In genomic region chr2:69482471-69482870, GRCh38 we compare ENCODE assay signal across 12 cellular contexts. TPM values are rescaled to one million over a fixed set of nuclear protein-coding genes. Genes with fewer than 3 reads are reported as not detected.
A peak's percentile ranks its signal among the peaks of the same experiment; 100 is the strongest.
DNase-seq lines count a peak whose midpoint lies in the region; ATAC-seq and TF ChIP-seq lines count a peak whose summit lies in the region.
"Had no signal": no experiment of that assay in that cellular context is flagged by ENCODE, and none has a peak within 500 bp of the region (broad histone marks: within the 10 kb centered on the region; RNA-seq: fewer than 3 reads in every experiment).

No MANE protein-coding gene starts in this region.

- DNase-seq in Caki2 (ENCODE audit: low read depth) = peak; percentile 79
- DNase-seq in HK-2 (ENCODE audit: unreplicated experiment) = peak; percentile 13
- peak; percentile 68 for DNase-seq in NCI-H69 (lab: John Stamatoyannopoulos, UW)
- DNase-seq in naive thymus-derived CD4-positive, alpha-beta T cell = no peak
- DNase-seq in right lobe of liver = no peak
- DNase-seq: KG1, NCI-H2081 treated with DMSO at 0.1 percent for 48 hours, nephron progenitor cell, stomach had no signal

- H3K36me3 Mint-ChIP-seq in naive thymus-derived CD4-positive, alpha-beta T cell = peaks cover 11 to 65% (median 35%) of the 10 kb centered on the region in 5 donors

- no peaks in the 10 kb centered on the region for H3K9me3 Mint-ChIP-seq in naive thymus-derived CD4-positive, alpha-beta T cell
- H3K9me3 Mint-ChIP-seq: nephron progenitor cell had no signal

- CTCF ChIA-PET in naive thymus-derived CD4-positive, alpha-beta T cell (lab: Charles Lee) = no interaction called here

- H3K27ac Mint-ChIP-seq in naive thymus-derived CD4-positive, alpha-beta T cell = peak overlapping the region in 5 of 9 donors; percentile 1 to 74 (median 37)
- H3K27ac Mint-ChIP-seq: nephron progenitor cell had no signal

- H3K4me3 ChIP-seq in naive thymus-derived CD4-positive, alpha-beta T cell (ENCODE audit: low read length) = no peak overlapping the region
- H3K4me3 ChIP-seq in right lobe of liver = no peak overlapping the region
- H3K4me3 ChIP-seq: stomach had no signal

- H3K36me3 ChIP-seq in naive thymus-derived CD4-positive, alpha-beta T cell (ENCODE audit: control insufficient read depth in 2 of 3, insufficient read depth in 3 of 3, low read length in 3 of 3) = peaks cover 13 to 66% (median 14%) of the 10 kb centered on the region in 3 experiments
- H3K36me3 ChIP-seq in right lobe of liver = peaks cover 0 to 7% (median 0%) of the 10 kb centered on the region in 4 donors

- peaks cover 0 to 48% (median 23%) of the 10 kb centered on the region in 7 donors for H3K4me1 Mint-ChIP-seq in naive thymus-derived CD4-positive, alpha-beta T cell

- ATAC-seq in naive thymus-derived CD4-positive, alpha-beta T cell = no peak
- ATAC-seq in right lobe of liver (no peak), HG02610 (IDR thresholded peaks at IDR 0.05; ENCODE audit: unreplicated experiment) (no peak), HG03439 (IDR thresholded peaks at IDR 0.05; ENCODE audit: unreplicated experiment) (no peak)
- ATAC-seq: Panc1 had no signal

- no peak for TF ChIP-seq CTCF in right lobe of liver (IDR thresholded peaks at IDR 0.05)

- peaks cover 0 to 4% of the 10 kb centered on the region in 2 donors for H3K4me1 ChIP-seq in naive thymus-derived CD4-positive, alpha-beta T cell (ENCODE audit: control insufficient read depth in 2 of 2, insufficient read depth in 2 of 2, low read length in 2 of 2)
- H3K4me1 ChIP-seq in right lobe of liver = no peaks in the 10 kb centered on the region

- TF ChIP-seq POLR2A in right lobe of liver (IDR thresholded peaks at IDR 0.05) = no peak

- H3K9me3 ChIP-seq in naive thymus-derived CD4-positive, alpha-beta T cell (ENCODE audit: control insufficient read depth in 2 of 3, low read length in 3 of 3) = no peaks in the 10 kb centered on the region
- no peaks in the 10 kb centered on the region for H3K9me3 ChIP-seq in right lobe of liver
- H3K9me3 ChIP-seq: stomach had no signal

- H3K4me3 Mint-ChIP-seq in naive thymus-derived CD4-positive, alpha-beta T cell = no peak overlapping the region
- H3K4me3 Mint-ChIP-seq: nephron progenitor cell had no signal

- in situ Hi-C loops in Caki2 (cut with HindIII; ENCODE audit: low pct_unique_long_range_greater_than_20kb, low sequenced_read_pairs) = no loop called here

- H3K27me3 Mint-ChIP-seq in naive thymus-derived CD4-positive, alpha-beta T cell = no peaks in the 10 kb centered on the region

- H3K27ac ChIP-seq in naive thymus-derived CD4-positive, alpha-beta T cell (ENCODE audit: low read depth, low read length) = no peak overlapping the region
- no peak overlapping the region for H3K27ac ChIP-seq in right lobe of liver

- WGBS in right lobe of liver (ENCODE audit: insufficient coverage, low coverage, low lambda C conversion rate, missing lambda C conversion rate) = 96% methylated on average over 3 of the region's 3 CpGs

- H3K27me3 ChIP-seq in naive thymus-derived CD4-positive, alpha-beta T cell (ENCODE audit: control insufficient read depth in 2 of 2, insufficient read depth in 2 of 2, low read length in 2 of 2) = no peaks in the 10 kb centered on the region
- no peaks in the 10 kb centered on the region for H3K27me3 ChIP-seq in right lobe of liver
- H3K27me3 ChIP-seq: stomach had no signal

- POLR2A ChIA-PET in naive thymus-derived CD4-positive, alpha-beta T cell (lab: Charles Lee) = no interaction called here

- intact Hi-C loops in naive thymus-derived CD4-positive, alpha-beta T cell (cut with micrococcal nuclease) = no loop called here
- intact Hi-C loops in right lobe of liver (cut with DNase I) = no loop called here

RNA-seq across cellular contexts. Expression of gene NFU1, which starts 45.2 kb away (rescaled TPM):
- total RNA-seq in Caki2 (2014; rRNA removed; shearing (Covaris generic); ENCODE audit: low replicate concordance) = 61.9 and 78.5 TPM in 2 replicates
- total RNA-seq in naive thymus-derived CD4-positive, alpha-beta T cell = 10 to 100 TPM; 16.1 to 25.8 (median 22.6) TPM
- polyA plus RNA-seq in naive thymus-derived CD4-positive, alpha-beta T cell = 10 to 100 TPM; 58.4 to 76.4 TPM
- total RNA-seq in right lobe of liver = 10 to 100 TPM; 12.7 to 26.1 (median 23.5) TPM

Comparison
In these comparisons a context has a peak if more than half of its experiments do, and no peak if none do; other contexts are left out.
1. DNase-seq: peak in Caki2 (single experiment), HK-2 (single experiment) and NCI-H69 (single experiment); none in naive thymus-derived CD4-positive, alpha-beta T cell (0 of 9) and right lobe of liver (0 of 3).